Comparison of ENCODE assay signal across 8 cellular contexts in genomic region chr2:100242891-100243670, GRCh38.
DNase-seq lines count a peak whose midpoint lies in the region; ATAC-seq and TF ChIP-seq lines count a peak whose summit lies in the region.

No MANE protein-coding gene starts in this region.

- no peak for ATAC-seq in HG03039 (IDR thresholded peaks at IDR 0.05; ENCODE audit: unreplicated experiment)

- peaks cover 58% of the 10 kb centered on the region for H3K4me1 Mint-ChIP-seq in nephron progenitor cell

- peak; percentile 71 to 82 for TF ChIP-seq CTCF in fibroblast of lung (conservative IDR thresholded peaks at IDR 0.05 in 1 of 2, IDR thresholded peaks at IDR 0.05 in 1 of 2; ENCODE audit: low read depth in 1 of 2, low read length in 2 of 2)
- TF ChIP-seq CTCF in nephron progenitor cell (IDR thresholded peaks at IDR 0.05): peak; percentile 84

- peaks cover 5% of the 10 kb centered on the region for H3K27me3 Mint-ChIP-seq in nephron progenitor cell (ENCODE audit: low read depth, poor library complexity)

- no peaks in the 10 kb centered on the region for H3K9me3 Mint-ChIP-seq in nephron progenitor cell

- H4K20me1 ChIP-seq in fibroblast of lung (ENCODE audit: control insufficient read depth, extremely low read depth, insufficient read depth, low read length): no peaks in the 10 kb centered on the region

- H3K4me2 ChIP-seq in fibroblast of lung (ENCODE audit: extremely low read depth, insufficient read depth, low read length): no peak overlapping the region

- no peak overlapping the region for H3K27ac ChIP-seq in fibroblast of lung (ENCODE audit: insufficient read depth, low read length)

- no peaks in the 10 kb centered on the region for H3K4me1 ChIP-seq in fibroblast of lung (ENCODE audit: control insufficient read depth, extremely low read depth, insufficient read depth, low read length)

- no peaks in the 10 kb centered on the region for H3K79me2 ChIP-seq in fibroblast of lung (ENCODE audit: control insufficient read depth, insufficient read depth, low read length)

- H3K9me3 ChIP-seq in fibroblast of lung (ENCODE audit: control insufficient read depth, insufficient read depth, low read depth, low read length): no peaks in the 10 kb centered on the region

- no peak overlapping the region for H3K27ac Mint-ChIP-seq in nephron progenitor cell

- H3K4me3 Mint-ChIP-seq in nephron progenitor cell: no peak overlapping the region

- no peak overlapping the region for H3K9ac ChIP-seq in fibroblast of lung (ENCODE audit: insufficient read depth, low read length)

- H3K4me3 ChIP-seq in H7 (ENCODE audit: insufficient read depth, low read depth, low read length) (no peak overlapping the region), fibroblast of lung (replicated peaks in 1 of 4; ENCODE audit: control extremely low read depth in 1 of 4, insufficient read depth in 1 of 4, low read depth in 3 of 4, low read length in 4 of 4) (no peak overlapping the region)

- H3K27me3 ChIP-seq in H7 (ENCODE audit: control insufficient read depth, insufficient read depth, low read length) (no peaks in the 10 kb centered on the region), fibroblast of lung (ENCODE audit: control insufficient read depth, insufficient read depth, low read length) (peaks cover 3% of the 10 kb centered on the region)

- no peaks in the 10 kb centered on the region for H3K36me3 ChIP-seq in H7 (replicated peaks; ENCODE audit: control insufficient read depth, insufficient read depth, low read length)
- no peaks in the 10 kb centered on the region for H3K36me3 ChIP-seq in fibroblast of lung (ENCODE audit: control insufficient read depth, insufficient read depth, low read length)

- no peaks in the 10 kb centered on the region for H3K36me3 Mint-ChIP-seq in nephron progenitor cell (ENCODE audit: low read depth)

- peak; percentile 33 for DNase-seq in DMS114 treated with DMSO at 0.1 percent for 48 hours (lab: John Stamatoyannopoulos, UW; ENCODE audit: unreplicated experiment)
- DNase-seq in H7: peak; percentile 89
- peak; percentile 59 for DNase-seq in NCI-H460 (ENCODE audit: extremely low read depth, low read depth)
- peak; percentile 29 for DNase-seq in activated CD8-positive, alpha-beta memory T cell treated with anti-CD3 and anti-CD28 coated beads, Interleukin-2, amount 50 U/mL, for 4 hours
- peak; percentile 44 to 62 for DNase-seq in fibroblast of lung (ENCODE audit: low read depth in 2 of 2)
- DNase-seq in nephron progenitor cell: peak; percentile 82
- peak; percentile 55 for DNase-seq in ureter (ENCODE audit: low spot score)

- no peak overlapping the region for H2AFZ ChIP-seq in fibroblast of lung (ENCODE audit: low read length)

Comparison
In these comparisons a context has a peak if more than half of its experiments do, and no peak if none do; other contexts are left out.
1. DNase-seq: peak in every context shown above with its lines; median percentile 89 in H7; 82 in nephron progenitor cell; 59 in NCI-H460; 55 in ureter; 53 in fibroblast of lung; 33 in DMS114 treated with DMSO at 0.1 percent for 48 hours; 29 in activated CD8-positive, alpha-beta memory T cell treated with anti-CD3 and anti-CD28 coated beads, Interleukin-2, amount 50 U/mL, for 4 hours.